ENCODE assay signal across 8 cellular contexts in genomic region chr2:3519255-3520190, GRCh38. TPM values are rescaled to one million over a fixed set of nuclear protein-coding genes. Genes with fewer than 3 reads are reported as not detected.
DNase-seq lines count a peak whose midpoint lies in the region; ATAC-seq, FAIRE-seq and TF ChIP-seq lines count a peak whose summit lies in the region.

Gene ADI1, minus strand, starts transcription at chr2:3519531. Its CDS starts 44 bp downstream, at chr2:3519487.

- peaks cover 20% of the 10 kb centered on the region for H3K36me3 Mint-ChIP-seq in activated T-helper 2 cell treated with anti-CD3 and anti-CD28 coated beads, Interferon-gamma antibody, Interleukin-2, Interleukin-4, amounts not matched to agents 10 μg/mL and 5 μg/mL and 100 μg/mL, durations not matched to agents 14 hours and 24 hours and 36 hours (ENCODE audit: low read depth)
- peaks cover 24% of the 10 kb centered on the region for H3K36me3 Mint-ChIP-seq in nephron (ENCODE audit: low read depth)

- peaks cover 7% of the 10 kb centered on the region for H3K9me3 Mint-ChIP-seq in activated T-helper 2 cell treated with anti-CD3 and anti-CD28 coated beads, Interferon-gamma antibody, Interleukin-2, Interleukin-4, amounts not matched to agents 10 μg/mL and 5 μg/mL and 100 μg/mL, durations not matched to agents 14 hours and 24 hours and 36 hours
- H3K9me3 Mint-ChIP-seq in nephron: peaks cover 5% of the 10 kb centered on the region
- H3K9me3 Mint-ChIP-seq in stimulated activated naive CD8-positive, alpha-beta T cell treated with anti-CD3 and anti-CD28 coated beads, Interleukin-15, amount 100 ng/mL, for 72 hours: peaks cover 0 to 8% of the 10 kb centered on the region in 2 donors

- peaks cover 8% of the 10 kb centered on the region for H3K9me3 ChIP-seq in HUES6 (ENCODE audit: control insufficient read depth, insufficient read depth, low read depth, low read length)

- intact Hi-C loops in activated T-helper 2 cell treated with anti-CD3 and anti-CD28 coated beads, Interferon-gamma antibody, Interleukin-2, Interleukin-4, amounts not matched to agents 10 μg/mL and 5 μg/mL and 100 μg/mL, durations not matched to agents 14 hours and 24 hours and 36 hours (cut with micrococcal nuclease): loop anchor here (1.0 to 5.0 kb wide), 4 partner anchors 39 to 297 kb away; partner anchors contain the start of genes EIPR1, RNASEH1 and RPS7

- H3K27me3 Mint-ChIP-seq in activated T-helper 2 cell treated with anti-CD3 and anti-CD28 coated beads, Interferon-gamma antibody, Interleukin-2, Interleukin-4, amounts not matched to agents 10 μg/mL and 5 μg/mL and 100 μg/mL, durations not matched to agents 14 hours and 24 hours and 36 hours (ENCODE audit: low read depth): no peaks in the 10 kb centered on the region
- no peaks in the 10 kb centered on the region for H3K27me3 Mint-ChIP-seq in nephron (ENCODE audit: low read depth)
- no peaks in the 10 kb centered on the region for H3K27me3 Mint-ChIP-seq in stimulated activated naive CD8-positive, alpha-beta T cell treated with anti-CD3 and anti-CD28 coated beads, Interleukin-15, amount 100 ng/mL, for 72 hours

- peaks cover 25% of the 10 kb centered on the region for H3K4me1 Mint-ChIP-seq in activated T-helper 2 cell treated with anti-CD3 and anti-CD28 coated beads, Interferon-gamma antibody, Interleukin-2, Interleukin-4, amounts not matched to agents 10 μg/mL and 5 μg/mL and 100 μg/mL, durations not matched to agents 14 hours and 24 hours and 36 hours (ENCODE audit: low read depth)
- peaks cover 40% of the 10 kb centered on the region for H3K4me1 Mint-ChIP-seq in nephron
- peaks cover 24% of the 10 kb centered on the region for H3K4me1 Mint-ChIP-seq in stimulated activated naive CD8-positive, alpha-beta T cell treated with anti-CD3 and anti-CD28 coated beads, Interleukin-15, amount 100 ng/mL, for 72 hours

- peak; percentile 74 for DNase-seq in DMS79 (lab: John Stamatoyannopoulos, UW)
- DNase-seq in RCC 7860 (ENCODE audit: low spot score): peak; percentile 52
- peak; percentile 79 for DNase-seq in activated T-helper 2 cell treated with anti-CD3 and anti-CD28 coated beads, Interferon-gamma antibody, Interleukin-2, Interleukin-4, amounts not matched to agents 10 μg/mL and 5 μg/mL and 100 μg/mL, durations not matched to agents 14 hours and 24 hours and 36 hours (ENCODE audit: low spot score)
- peak; percentile 82 for DNase-seq in fibroblast of pulmonary artery (ENCODE audit: low read depth)
- peak in 1 of 2 donors; percentile 85 for DNase-seq in stimulated activated naive CD8-positive, alpha-beta T cell treated with anti-CD3 and anti-CD28 coated beads, Interleukin-15, amount 100 ng/mL, for 72 hours

- H3K9ac ChIP-seq in HUES6 (ENCODE audit: low read length): peak within 1 kb of the TSS; percentile 82

- H3K4me3 ChIP-seq in HUES6 (ENCODE audit: low read depth, low read length) (peak within 1 kb of the TSS; percentile 75), fibroblast of pulmonary artery (replicated peaks; ENCODE audit: low read depth, low read length) (peak within 1 kb of the TSS; percentile 92)

- peak; percentile 70 for ATAC-seq in GM21515 (IDR thresholded peaks at IDR 0.05; ENCODE audit: unreplicated experiment)
- peak; percentile 83 for ATAC-seq in stimulated activated naive CD8-positive, alpha-beta T cell treated with anti-CD3 and anti-CD28 coated beads, Interleukin-15, amount 100 ng/mL, for 72 hours

- peaks cover 12% of the 10 kb centered on the region; the same call in 1 of the 2 replicates for H3K4me1 ChIP-seq in HUES6 (ENCODE audit: control insufficient read depth, insufficient read depth, low read length)

- H3K36me3 ChIP-seq in HUES6 (ENCODE audit: control insufficient read depth, insufficient read depth, low read length): no peaks in the 10 kb centered on the region; the same call in 1 of the 2 replicates

- FAIRE-seq in RCC 7860 (lab: Jason Lieb, UNC): no peak

- peak within 1 kb of the TSS; percentile 91 for H3K4me3 Mint-ChIP-seq in activated T-helper 2 cell treated with anti-CD3 and anti-CD28 coated beads, Interferon-gamma antibody, Interleukin-2, Interleukin-4, amounts not matched to agents 10 μg/mL and 5 μg/mL and 100 μg/mL, durations not matched to agents 14 hours and 24 hours and 36 hours (ENCODE audit: low read depth)
- H3K4me3 Mint-ChIP-seq in nephron: peak within 1 kb of the TSS; percentile 92 to 94 (median 93)
- peak within 1 kb of the TSS; percentile 80 to 94 for H3K4me3 Mint-ChIP-seq in stimulated activated naive CD8-positive, alpha-beta T cell treated with anti-CD3 and anti-CD28 coated beads, Interleukin-15, amount 100 ng/mL, for 72 hours

- TF ChIP-seq CTCF in fibroblast of pulmonary artery (IDR thresholded peaks at IDR 0.05; ENCODE audit: low read length, missing control alignments) (no peak), nephron (IDR thresholded peaks at IDR 0.05; ENCODE audit: unreplicated experiment in 3 of 3) (no peak)

- 0 out of 2 replicates have a peak, but pooled peaks cover 6% of the 10 kb centered on the region for H3K27me3 ChIP-seq in HUES6 (ENCODE audit: control insufficient read depth, insufficient read depth, low read length)

- peak within 1 kb of the TSS; percentile 95 for H3K27ac ChIP-seq in HUES6 (ENCODE audit: low read depth, low read length)

- H3K27ac Mint-ChIP-seq in activated T-helper 2 cell treated with anti-CD3 and anti-CD28 coated beads, Interferon-gamma antibody, Interleukin-2, Interleukin-4, amounts not matched to agents 10 μg/mL and 5 μg/mL and 100 μg/mL, durations not matched to agents 14 hours and 24 hours and 36 hours: peak within 1 kb of the TSS; percentile 81
- peak within 1 kb of the TSS; percentile 95 to 98 (median 97) for H3K27ac Mint-ChIP-seq in nephron
- peak within 1 kb of the TSS; percentile 95 to 96 for H3K27ac Mint-ChIP-seq in stimulated activated naive CD8-positive, alpha-beta T cell treated with anti-CD3 and anti-CD28 coated beads, Interleukin-15, amount 100 ng/mL, for 72 hours

RNA-seq across cellular contexts. Expression of gene ADI1, which starts in this region (rescaled TPM):
- total RNA-seq in activated T-helper 2 cell treated with anti-CD3 and anti-CD28 coated beads, Interferon-gamma antibody, Interleukin-2, Interleukin-4, amounts not matched to agents 10 μg/mL and 5 μg/mL and 100 μg/mL, durations not matched to agents 14 hours and 24 hours and 36 hours: 39.8 and 42.7 TPM in 2 replicates
